In genomic region chr6:142929751-142930358, GRCh38 we compare ENCODE assay signal across 13 cellular contexts. TPM values are rescaled to one million over a fixed set of nuclear protein-coding genes. Genes with fewer than 3 reads are reported as not detected.
A peak's percentile ranks its signal among the peaks of the same experiment; 100 is the strongest.
DNase-seq lines count a peak whose midpoint lies in the region; ATAC-seq and TF ChIP-seq lines count a peak whose summit lies in the region.
"Had no signal": no experiment of that assay in that cellular context is flagged by ENCODE, and none has a peak within 500 bp of the region (broad histone marks: within the 10 kb centered on the region; RNA-seq: fewer than 3 reads in every experiment).

No MANE protein-coding gene starts in this region.

- no peak for TF ChIP-seq CTCF in AG10803 (conservative IDR thresholded peaks at IDR 0.05; ENCODE audit: low read length)
- TF ChIP-seq CTCF in foreskin keratinocyte (conservative IDR thresholded peaks at IDR 0.05): no peak

- DNase-seq in AG10803 (ENCODE audit: low read depth): peak; percentile 24
- DNase-seq in EH (ENCODE audit: low read depth): peak; percentile 64
- DNase-seq in activated T-helper 1 cell treated with anti-CD3 and anti-CD28 coated beads, Interleukin-12 subunit alpha, Interleukin-12 subunit beta, Interleukin-2, Interleukin-4 antibody, amounts not matched to agents 30 ng/mL and 10 ng/mL and 1 ng/mL, durations not matched to agents 14 hours and 24 hours and 36 hours (ENCODE audit: low spot score): no peak
- peak in 1 of 2 donors; percentile 65 for DNase-seq in foreskin keratinocyte
- no peak for DNase-seq in iPS-NIHi7 (ENCODE audit: extremely low spot score)
- no peak for DNase-seq in COLO668 (lab: John Stamatoyannopoulos, UW; ENCODE audit: unreplicated experiment)
- DNase-seq: activated CD8-positive, alpha-beta memory T cell treated with anti-CD3 and anti-CD28 coated beads, Interleukin-2, amount 50 U/mL, for 4 hours; Caco-2; NCI-H1930; stimulated activated CD4-positive, alpha-beta T cell treated with anti-CD3 and anti-CD28 coated beads, Interleukin-12 subunit alpha, Interleukin-12 subunit beta, amount 100 ng/mL, for 4 hours had no signal

- no peaks in the 10 kb centered on the region for H3K27me3 Mint-ChIP-seq in activated T-helper 1 cell treated with anti-CD3 and anti-CD28 coated beads, Interleukin-12 subunit alpha, Interleukin-12 subunit beta, Interleukin-2, Interleukin-4 antibody, amounts not matched to agents 30 ng/mL and 10 ng/mL and 1 ng/mL, durations not matched to agents 14 hours and 24 hours and 36 hours (ENCODE audit: insufficient read depth)

- H3K4me3 Mint-ChIP-seq in activated T-helper 1 cell treated with anti-CD3 and anti-CD28 coated beads, Interleukin-12 subunit alpha, Interleukin-12 subunit beta, Interleukin-2, Interleukin-4 antibody, amounts not matched to agents 30 ng/mL and 10 ng/mL and 1 ng/mL, durations not matched to agents 14 hours and 24 hours and 36 hours: peak overlapping the region; percentile 32

- intact Hi-C loops in activated T-helper 1 cell treated with anti-CD3 and anti-CD28 coated beads, Interleukin-12 subunit alpha, Interleukin-12 subunit beta, Interleukin-2, Interleukin-4 antibody, amounts not matched to agents 30 ng/mL and 10 ng/mL and 1 ng/mL, durations not matched to agents 14 hours and 24 hours and 36 hours (cut with micrococcal nuclease): loop anchor here (1.0 to 10.0 kb wide), 2 partner anchors 9 to 785 kb away; partner anchors contain the start of genes NMBR and VTA1

- H3K27me3 ChIP-seq in foreskin keratinocyte: no peaks in the 10 kb centered on the region

- H3K27ac Mint-ChIP-seq in activated T-helper 1 cell treated with anti-CD3 and anti-CD28 coated beads, Interleukin-12 subunit alpha, Interleukin-12 subunit beta, Interleukin-2, Interleukin-4 antibody, amounts not matched to agents 30 ng/mL and 10 ng/mL and 1 ng/mL, durations not matched to agents 14 hours and 24 hours and 36 hours: peak overlapping the region; percentile 78

- H3K36me3 Mint-ChIP-seq in activated T-helper 1 cell treated with anti-CD3 and anti-CD28 coated beads, Interleukin-12 subunit alpha, Interleukin-12 subunit beta, Interleukin-2, Interleukin-4 antibody, amounts not matched to agents 30 ng/mL and 10 ng/mL and 1 ng/mL, durations not matched to agents 14 hours and 24 hours and 36 hours (ENCODE audit: low read depth): peaks cover 28% of the 10 kb centered on the region

- no peak overlapping the region for H3K27ac ChIP-seq in foreskin keratinocyte

- ATAC-seq in foreskin keratinocyte: peak; percentile 51
- ATAC-seq in HG02798 (IDR thresholded peaks at IDR 0.05; ENCODE audit: poor library complexity, unreplicated experiment): no peak
- ATAC-seq in GM21360 (IDR thresholded peaks at IDR 0.05; ENCODE audit: unreplicated experiment): no peak
- ATAC-seq: HCT116 had no signal

- no peaks in the 10 kb centered on the region for H3K9me3 Mint-ChIP-seq in activated T-helper 1 cell treated with anti-CD3 and anti-CD28 coated beads, Interleukin-12 subunit alpha, Interleukin-12 subunit beta, Interleukin-2, Interleukin-4 antibody, amounts not matched to agents 30 ng/mL and 10 ng/mL and 1 ng/mL, durations not matched to agents 14 hours and 24 hours and 36 hours

- H3K4me1 ChIP-seq in foreskin keratinocyte: peaks cover 26% of the 10 kb centered on the region

- H3K4me1 Mint-ChIP-seq in activated T-helper 1 cell treated with anti-CD3 and anti-CD28 coated beads, Interleukin-12 subunit alpha, Interleukin-12 subunit beta, Interleukin-2, Interleukin-4 antibody, amounts not matched to agents 30 ng/mL and 10 ng/mL and 1 ng/mL, durations not matched to agents 14 hours and 24 hours and 36 hours (ENCODE audit: low read depth): peaks cover 88% of the 10 kb centered on the region

- H3K4me3 ChIP-seq in AG10803 (ENCODE audit: low read length): no peak overlapping the region

RNA-seq across cellular contexts. Expression of gene HIVEP2, which starts 15.1 kb away (rescaled TPM):
- 33.9 and 38.4 TPM in 2 replicates for total RNA-seq in activated T-helper 1 cell treated with anti-CD3 and anti-CD28 coated beads, Interleukin-12 subunit alpha, Interleukin-12 subunit beta, Interleukin-2, Interleukin-4 antibody, amounts not matched to agents 30 ng/mL and 10 ng/mL and 1 ng/mL, durations not matched to agents 14 hours and 24 hours and 36 hours
- 19.5 and 19.8 TPM in 2 replicates for total RNA-seq in foreskin keratinocyte
- polyA plus RNA-seq in foreskin keratinocyte: 2.1 and 2.5 TPM in 2 replicates

Comparison
In these comparisons a context has a peak if more than half of its experiments do, and no peak if none do; other contexts are left out.
1. DNase-seq: peak in AG10803 (single experiment) and EH (single experiment); none in activated T-helper 1 cell treated with anti-CD3 and anti-CD28 coated beads, Interleukin-12 subunit alpha, Interleukin-12 subunit beta, Interleukin-2, Interleukin-4 antibody, amounts not matched to agents 30 ng/mL and 10 ng/mL and 1 ng/mL, durations not matched to agents 14 hours and 24 hours and 36 hours (single experiment), iPS-NIHi7 (single experiment) and COLO668 (single experiment).